In genomic region chr2:227772197-227772661, GRCh38 we compare ENCODE assay signal across 1 cellular context.
TF ChIP-seq lines count a peak whose summit lies in the region.

No MANE protein-coding gene starts in this region.

TF ChIP-seq in HepG2, 621 proteins besides CTCF, POLR2A, EP300 and RAD21 (continued from another document and continues in another):
- no peak for TF ChIP-seq ZBTB40 (IDR thresholded peaks at IDR 0.05)
- peak; percentile 38; the same call in 1 of the 2 replicates for TF ChIP-seq ZBTB40 (CRISPR knock-in tag; IDR thresholded peaks at IDR 0.05)
- no peak for TF ChIP-seq HDAC6 (IDR thresholded peaks at IDR 0.05; ENCODE audit: low read depth, low read length)
- no peak for TF ChIP-seq SRSF4 (IDR thresholded peaks at IDR 0.05; ENCODE audit: low read depth, low read length, poor library complexity, severe bottlenecking)
- no peak for TF ChIP-seq THAP11 (CRISPR knock-in tag; IDR thresholded peaks at IDR 0.05)
- TF ChIP-seq ATF7 (IDR thresholded peaks at IDR 0.05): no peak
- TF ChIP-seq ATF7 (CRISPR knock-in tag; IDR thresholded peaks at IDR 0.05): no peak
- no peak for TF ChIP-seq ZNF180 (CRISPR knock-in tag; IDR thresholded peaks at IDR 0.05; ENCODE audit: borderline replicate concordance, low read depth)
- TF ChIP-seq HNF1B (CRISPR knock-in tag; IDR thresholded peaks at IDR 0.05): peak; percentile 41; the same call in 1 of the 2 replicates
- TF ChIP-seq ZNF441 (CRISPR knock-in tag; IDR thresholded peaks at IDR 0.05; ENCODE audit: borderline replicate concordance): no peak
- peak; percentile 22; the same call in 1 of the 2 replicates for TF ChIP-seq TBX2 (CRISPR knock-in tag; IDR thresholded peaks at IDR 0.05; ENCODE audit: borderline replicate concordance)
- peak; percentile 49; the same call in 1 of the 2 replicates for TF ChIP-seq ZNF607 (CRISPR knock-in tag; IDR thresholded peaks at IDR 0.05; ENCODE audit: borderline replicate concordance)
- peak; percentile 57; the same call in 1 of the 2 replicates for TF ChIP-seq SP4 (CRISPR knock-in tag; IDR thresholded peaks at IDR 0.05)
- TF ChIP-seq SALL1 (CRISPR knock-in tag; IDR thresholded peaks at IDR 0.05): peak; percentile 73
- TF ChIP-seq CHD4 (IDR thresholded peaks at IDR 0.05; ENCODE audit: borderline replicate concordance, low read length): peak; percentile 34; the same call in 1 of the 2 replicates
- peak; percentile 66 for TF ChIP-seq MED1 (CRISPR knock-in tag; IDR thresholded peaks at IDR 0.05)
- 0 out of 2 replicates have a peak, but pooled peaks have one; percentile 16 for TF ChIP-seq BCL3 (CRISPR knock-in tag; IDR thresholded peaks at IDR 0.05)
- TF ChIP-seq HMG20A (CRISPR knock-in tag; IDR thresholded peaks at IDR 0.05; ENCODE audit: borderline replicate concordance): peak; percentile 35; the same call in 1 of the 2 replicates
- no peak for TF ChIP-seq HNF4G (IDR thresholded peaks at IDR 0.05; ENCODE audit: borderline replicate concordance, low read depth, low read length)
- TF ChIP-seq HNF4G (CRISPR knock-in tag; IDR thresholded peaks at IDR 0.05; ENCODE audit: borderline replicate concordance, low read depth): peak; percentile 56; the same call in 1 of the 2 replicates
- peak; percentile 24; the same call in 1 of the 2 replicates for TF ChIP-seq ZNF362 (CRISPR knock-in tag; IDR thresholded peaks at IDR 0.05; ENCODE audit: borderline replicate concordance)
- TF ChIP-seq SOX6 (IDR thresholded peaks at IDR 0.05): no peak
- peak; percentile 87 for TF ChIP-seq SOX6 (CRISPR knock-in tag; IDR thresholded peaks at IDR 0.05)
- 0 out of 2 replicates have a peak, but pooled peaks have one; percentile 55 for TF ChIP-seq ZNF605 (CRISPR knock-in tag; IDR thresholded peaks at IDR 0.05)
- TF ChIP-seq CEBPG (CRISPR knock-in tag; IDR thresholded peaks at IDR 0.05): peak; percentile 5; the same call in 1 of the 2 replicates
- TF ChIP-seq FOXP4 (CRISPR knock-in tag; IDR thresholded peaks at IDR 0.05): peak; percentile 54
- 0 out of 2 replicates have a peak, but pooled peaks have one; percentile 10 for TF ChIP-seq ZNF136 (CRISPR knock-in tag; IDR thresholded peaks at IDR 0.05; ENCODE audit: low read depth)
- TF ChIP-seq CCDC6 (CRISPR knock-in tag; IDR thresholded peaks at IDR 0.05): 0 out of 2 replicates have a peak, but pooled peaks have one; percentile 40
- 0 out of 2 replicates have a peak, but pooled peaks have one; percentile 43 for TF ChIP-seq ZGPAT (CRISPR knock-in tag; IDR thresholded peaks at IDR 0.05)
- TF ChIP-seq ADNP (CRISPR knock-in tag; IDR thresholded peaks at IDR 0.05): 0 out of 2 replicates have a peak, but pooled peaks have one; percentile 43
- TF ChIP-seq FOXO1 (CRISPR knock-in tag; IDR thresholded peaks at IDR 0.05): peak; percentile 16; the same call in 1 of the 2 replicates
- TF ChIP-seq BORCS8-MEF2B (CRISPR knock-in tag; IDR thresholded peaks at IDR 0.05): 0 out of 2 replicates have a peak, but pooled peaks have one; percentile 33
- no peak for TF ChIP-seq ZNF33B (CRISPR knock-in tag; IDR thresholded peaks at IDR 0.05)
- TF ChIP-seq ZNF782 (CRISPR knock-in tag; IDR thresholded peaks at IDR 0.05; ENCODE audit: borderline replicate concordance): no peak
- TF ChIP-seq DPF2 (CRISPR knock-in tag; IDR thresholded peaks at IDR 0.05; ENCODE audit: borderline replicate concordance, low read depth): no peak
- TF ChIP-seq SOX13 (IDR thresholded peaks at IDR 0.05): peak; percentile 82
- peak in 1 of 2 experiments; percentile 91; a peak in 2 of 4 replicates for TF ChIP-seq SOX13 (CRISPR knock-in tag; conservative IDR thresholded peaks at IDR 0.05 in 1 of 2, IDR thresholded peaks at IDR 0.05 in 1 of 2)
- no peak for TF ChIP-seq FOXK2 (IDR thresholded peaks at IDR 0.05)
- TF ChIP-seq RCOR2 (CRISPR knock-in tag; IDR thresholded peaks at IDR 0.05): 0 out of 2 replicates have a peak, but pooled peaks have one; percentile 13
- no peak for TF ChIP-seq ZNF572 (CRISPR knock-in tag; IDR thresholded peaks at IDR 0.05)
- TF ChIP-seq ASH2L (IDR thresholded peaks at IDR 0.05; ENCODE audit: insufficient read length, low read depth, low read length): peak; percentile 23
- TF ChIP-seq ATF1 (CRISPR knock-in tag; IDR thresholded peaks at IDR 0.05): no peak
- peak; percentile 83; the same call in 1 of the 2 replicates for TF ChIP-seq FLYWCH1 (CRISPR knock-in tag; IDR thresholded peaks at IDR 0.05)
- TF ChIP-seq MAX (IDR thresholded peaks at IDR 0.05): peak; percentile 68; the same call in 1 of the 2 replicates
- 0 out of 2 replicates have a peak, but pooled peaks have one; percentile 18 for TF ChIP-seq POGZ (CRISPR knock-in tag; IDR thresholded peaks at IDR 0.05)
- no peak for TF ChIP-seq POLR2G (IDR thresholded peaks at IDR 0.05; ENCODE audit: low read depth, low read length)
- TF ChIP-seq FOXA3 (CRISPR knock-in tag; IDR thresholded peaks at IDR 0.05): 0 out of 2 replicates have a peak, but pooled peaks have one; percentile 44
- TF ChIP-seq ARID2 (CRISPR knock-in tag; IDR thresholded peaks at IDR 0.05; ENCODE audit: borderline replicate concordance): 0 out of 2 replicates have a peak, but pooled peaks have one; percentile 54
